1 cellular context compared by ENCODE assay signal in the genomic region with DNA sequence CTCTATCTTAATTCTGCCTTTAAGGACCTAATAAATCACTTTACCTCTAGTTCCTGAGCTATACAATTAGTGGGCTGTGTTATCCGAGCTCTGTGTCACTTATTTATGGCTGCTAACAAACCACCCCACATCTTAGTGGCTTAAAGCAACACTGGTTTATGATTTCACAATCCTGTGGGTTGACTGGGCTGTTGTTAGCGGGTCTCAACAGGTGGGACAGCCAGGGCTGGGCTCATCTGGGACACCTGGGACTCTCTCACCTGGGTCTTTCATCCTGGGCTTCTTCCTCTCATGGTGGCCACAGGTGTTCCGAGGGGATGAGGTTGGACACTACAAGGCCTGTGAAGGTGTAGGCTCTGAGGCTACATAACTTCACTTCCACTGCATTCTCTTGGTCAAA.
TF ChIP-seq lines count a peak whose summit lies in the region.

No MANE protein-coding gene starts in this region.

TF ChIP-seq in K562, 482 proteins besides CTCF, POLR2A, EP300 and RAD21:
- TF ChIP-seq, protein P1, sequence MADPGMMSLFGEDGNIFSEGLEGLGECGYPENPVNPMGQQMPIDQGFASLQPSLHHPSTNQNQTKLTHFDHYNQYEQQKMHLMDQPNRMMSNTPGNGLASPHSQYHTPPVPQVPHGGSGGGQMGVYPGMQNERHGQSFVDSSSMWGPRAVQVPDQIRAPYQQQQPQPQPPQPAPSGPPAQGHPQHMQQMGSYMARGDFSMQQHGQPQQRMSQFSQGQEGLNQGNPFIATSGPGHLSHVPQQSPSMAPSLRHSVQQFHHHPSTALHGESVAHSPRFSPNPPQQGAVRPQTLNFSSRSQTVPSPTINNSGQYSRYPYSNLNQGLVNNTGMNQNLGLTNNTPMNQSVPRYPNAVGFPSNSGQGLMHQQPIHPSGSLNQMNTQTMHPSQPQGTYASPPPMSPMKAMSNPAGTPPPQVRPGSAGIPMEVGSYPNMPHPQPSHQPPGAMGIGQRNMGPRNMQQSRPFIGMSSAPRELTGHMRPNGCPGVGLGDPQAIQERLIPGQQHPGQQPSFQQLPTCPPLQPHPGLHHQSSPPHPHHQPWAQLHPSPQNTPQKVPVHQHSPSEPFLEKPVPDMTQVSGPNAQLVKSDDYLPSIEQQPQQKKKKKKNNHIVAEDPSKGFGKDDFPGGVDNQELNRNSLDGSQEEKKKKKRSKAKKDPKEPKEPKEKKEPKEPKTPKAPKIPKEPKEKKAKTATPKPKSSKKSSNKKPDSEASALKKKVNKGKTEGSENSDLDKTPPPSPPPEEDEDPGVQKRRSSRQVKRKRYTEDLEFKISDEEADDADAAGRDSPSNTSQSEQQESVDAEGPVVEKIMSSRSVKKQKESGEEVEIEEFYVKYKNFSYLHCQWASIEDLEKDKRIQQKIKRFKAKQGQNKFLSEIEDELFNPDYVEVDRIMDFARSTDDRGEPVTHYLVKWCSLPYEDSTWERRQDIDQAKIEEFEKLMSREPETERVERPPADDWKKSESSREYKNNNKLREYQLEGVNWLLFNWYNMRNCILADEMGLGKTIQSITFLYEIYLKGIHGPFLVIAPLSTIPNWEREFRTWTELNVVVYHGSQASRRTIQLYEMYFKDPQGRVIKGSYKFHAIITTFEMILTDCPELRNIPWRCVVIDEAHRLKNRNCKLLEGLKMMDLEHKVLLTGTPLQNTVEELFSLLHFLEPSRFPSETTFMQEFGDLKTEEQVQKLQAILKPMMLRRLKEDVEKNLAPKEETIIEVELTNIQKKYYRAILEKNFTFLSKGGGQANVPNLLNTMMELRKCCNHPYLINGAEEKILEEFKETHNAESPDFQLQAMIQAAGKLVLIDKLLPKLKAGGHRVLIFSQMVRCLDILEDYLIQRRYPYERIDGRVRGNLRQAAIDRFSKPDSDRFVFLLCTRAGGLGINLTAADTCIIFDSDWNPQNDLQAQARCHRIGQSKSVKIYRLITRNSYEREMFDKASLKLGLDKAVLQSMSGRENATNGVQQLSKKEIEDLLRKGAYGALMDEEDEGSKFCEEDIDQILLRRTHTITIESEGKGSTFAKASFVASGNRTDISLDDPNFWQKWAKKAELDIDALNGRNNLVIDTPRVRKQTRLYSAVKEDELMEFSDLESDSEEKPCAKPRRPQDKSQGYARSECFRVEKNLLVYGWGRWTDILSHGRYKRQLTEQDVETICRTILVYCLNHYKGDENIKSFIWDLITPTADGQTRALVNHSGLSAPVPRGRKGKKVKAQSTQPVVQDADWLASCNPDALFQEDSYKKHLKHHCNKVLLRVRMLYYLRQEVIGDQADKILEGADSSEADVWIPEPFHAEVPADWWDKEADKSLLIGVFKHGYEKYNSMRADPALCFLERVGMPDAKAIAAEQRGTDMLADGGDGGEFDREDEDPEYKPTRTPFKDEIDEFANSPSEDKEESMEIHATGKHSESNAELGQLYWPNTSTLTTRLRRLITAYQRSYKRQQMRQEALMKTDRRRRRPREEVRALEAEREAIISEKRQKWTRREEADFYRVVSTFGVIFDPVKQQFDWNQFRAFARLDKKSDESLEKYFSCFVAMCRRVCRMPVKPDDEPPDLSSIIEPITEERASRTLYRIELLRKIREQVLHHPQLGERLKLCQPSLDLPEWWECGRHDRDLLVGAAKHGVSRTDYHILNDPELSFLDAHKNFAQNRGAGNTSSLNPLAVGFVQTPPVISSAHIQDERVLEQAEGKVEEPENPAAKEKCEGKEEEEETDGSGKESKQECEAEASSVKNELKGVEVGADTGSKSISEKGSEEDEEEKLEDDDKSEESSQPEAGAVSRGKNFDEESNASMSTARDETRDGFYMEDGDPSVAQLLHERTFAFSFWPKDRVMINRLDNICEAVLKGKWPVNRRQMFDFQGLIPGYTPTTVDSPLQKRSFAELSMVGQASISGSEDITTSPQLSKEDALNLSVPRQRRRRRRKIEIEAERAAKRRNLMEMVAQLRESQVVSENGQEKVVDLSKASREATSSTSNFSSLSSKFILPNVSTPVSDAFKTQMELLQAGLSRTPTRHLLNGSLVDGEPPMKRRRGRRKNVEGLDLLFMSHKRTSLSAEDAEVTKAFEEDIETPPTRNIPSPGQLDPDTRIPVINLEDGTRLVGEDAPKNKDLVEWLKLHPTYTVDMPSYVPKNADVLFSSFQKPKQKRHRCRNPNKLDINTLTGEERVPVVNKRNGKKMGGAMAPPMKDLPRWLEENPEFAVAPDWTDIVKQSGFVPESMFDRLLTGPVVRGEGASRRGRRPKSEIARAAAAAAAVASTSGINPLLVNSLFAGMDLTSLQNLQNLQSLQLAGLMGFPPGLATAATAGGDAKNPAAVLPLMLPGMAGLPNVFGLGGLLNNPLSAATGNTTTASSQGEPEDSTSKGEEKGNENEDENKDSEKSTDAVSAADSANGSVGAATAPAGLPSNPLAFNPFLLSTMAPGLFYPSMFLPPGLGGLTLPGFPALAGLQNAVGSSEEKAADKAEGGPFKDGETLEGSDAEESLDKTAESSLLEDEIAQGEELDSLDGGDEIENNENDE (IDR thresholded peaks at IDR 0.05; ENCODE audit: low read depth, low read length) = no peak
- TF ChIP-seq ZNF311 (CRISPR knock-in tag; IDR thresholded peaks at IDR 0.05) (no peak), KAT8 (IDR thresholded peaks at IDR 0.05; ENCODE audit: low read depth) (no peak), CEBPG (CRISPR knock-in tag; IDR thresholded peaks at IDR 0.05) (peak; percentile 44; the same call in 1 of the 2 replicates), CEBPG (tag; conservative IDR thresholded peaks at IDR 0.05 in 1 of 2, IDR thresholded peaks at IDR 0.05 in 1 of 2) (peak; percentile 23 to 63; a peak in 2 of 4 replicates), TEAD4 (IDR thresholded peaks at IDR 0.05; ENCODE audit: low read length) (0 out of 2 replicates have a peak, but pooled peaks have one; percentile 7), TEAD4 (CRISPR knock-in tag; IDR thresholded peaks at IDR 0.05; ENCODE audit: borderline replicate concordance) (no peak), NR2C1 (IDR thresholded peaks at IDR 0.05) (no peak), NR2C1 (tag; IDR thresholded peaks at IDR 0.05) (peak; percentile 14; the same call in 1 of the 2 replicates), CEBPB (tag; IDR thresholded peaks at IDR 0.05) (peak; percentile 83), THRAP3 (IDR thresholded peaks at IDR 0.05; ENCODE audit: borderline replicate concordance) (no peak)
- TF ChIP-seq, protein P2, sequence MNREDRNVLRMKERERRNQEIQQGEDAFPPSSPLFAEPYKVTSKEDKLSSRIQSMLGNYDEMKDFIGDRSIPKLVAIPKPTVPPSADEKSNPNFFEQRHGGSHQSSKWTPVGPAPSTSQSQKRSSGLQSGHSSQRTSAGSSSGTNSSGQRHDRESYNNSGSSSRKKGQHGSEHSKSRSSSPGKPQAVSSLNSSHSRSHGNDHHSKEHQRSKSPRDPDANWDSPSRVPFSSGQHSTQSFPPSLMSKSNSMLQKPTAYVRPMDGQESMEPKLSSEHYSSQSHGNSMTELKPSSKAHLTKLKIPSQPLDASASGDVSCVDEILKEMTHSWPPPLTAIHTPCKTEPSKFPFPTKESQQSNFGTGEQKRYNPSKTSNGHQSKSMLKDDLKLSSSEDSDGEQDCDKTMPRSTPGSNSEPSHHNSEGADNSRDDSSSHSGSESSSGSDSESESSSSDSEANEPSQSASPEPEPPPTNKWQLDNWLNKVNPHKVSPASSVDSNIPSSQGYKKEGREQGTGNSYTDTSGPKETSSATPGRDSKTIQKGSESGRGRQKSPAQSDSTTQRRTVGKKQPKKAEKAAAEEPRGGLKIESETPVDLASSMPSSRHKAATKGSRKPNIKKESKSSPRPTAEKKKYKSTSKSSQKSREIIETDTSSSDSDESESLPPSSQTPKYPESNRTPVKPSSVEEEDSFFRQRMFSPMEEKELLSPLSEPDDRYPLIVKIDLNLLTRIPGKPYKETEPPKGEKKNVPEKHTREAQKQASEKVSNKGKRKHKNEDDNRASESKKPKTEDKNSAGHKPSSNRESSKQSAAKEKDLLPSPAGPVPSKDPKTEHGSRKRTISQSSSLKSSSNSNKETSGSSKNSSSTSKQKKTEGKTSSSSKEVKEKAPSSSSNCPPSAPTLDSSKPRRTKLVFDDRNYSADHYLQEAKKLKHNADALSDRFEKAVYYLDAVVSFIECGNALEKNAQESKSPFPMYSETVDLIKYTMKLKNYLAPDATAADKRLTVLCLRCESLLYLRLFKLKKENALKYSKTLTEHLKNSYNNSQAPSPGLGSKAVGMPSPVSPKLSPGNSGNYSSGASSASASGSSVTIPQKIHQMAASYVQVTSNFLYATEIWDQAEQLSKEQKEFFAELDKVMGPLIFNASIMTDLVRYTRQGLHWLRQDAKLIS (CRISPR knock-in tag; IDR thresholded peaks at IDR 0.05) = no peak
- TF ChIP-seq, protein P3, sequence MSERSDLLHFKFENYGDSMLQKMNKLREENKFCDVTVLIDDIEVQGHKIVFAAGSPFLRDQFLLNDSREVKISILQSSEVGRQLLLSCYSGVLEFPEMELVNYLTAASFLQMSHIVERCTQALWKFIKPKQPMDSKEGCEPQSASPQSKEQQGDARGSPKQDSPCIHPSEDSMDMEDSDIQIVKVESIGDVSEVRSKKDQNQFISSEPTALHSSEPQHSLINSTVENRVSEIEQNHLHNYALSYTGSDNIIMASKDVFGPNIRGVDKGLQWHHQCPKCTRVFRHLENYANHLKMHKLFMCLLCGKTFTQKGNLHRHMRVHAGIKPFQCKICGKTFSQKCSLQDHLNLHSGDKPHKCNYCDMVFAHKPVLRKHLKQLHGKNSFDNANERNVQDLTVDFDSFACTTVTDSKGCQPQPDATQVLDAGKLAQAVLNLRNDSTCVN (CRISPR knock-in tag; IDR thresholded peaks at IDR 0.05) = no peak
